Comparison of ENCODE assay signal across 8 cellular contexts in genomic region chr11:114399490-114399889, GRCh38. TPM values are rescaled to one million over a fixed set of nuclear protein-coding genes. Genes with fewer than 3 reads are reported as not detected.
A peak's percentile ranks its signal among the peaks of the same experiment; 100 is the strongest.
DNase-seq lines count a peak whose midpoint lies in the region; ATAC-seq, FAIRE-seq and TF ChIP-seq lines count a peak whose summit lies in the region.

No MANE protein-coding gene starts in this region.

- POLR2A ChIA-PET in activated CD4-positive, alpha-beta T cell treated with anti-CD3 and anti-CD28 coated beads, Interleukin-2, amount 10 ng/mL, durations not matched to agents 7 days and 5 days (lab: Charles Lee): no interaction called here
- POLR2A ChIA-PET in HepG2 (lab: Yijun Ruan, JAX): interaction anchor here (0.8 to 2.0 kb wide), 4 partner anchors 13 to 524 kb away, joined by 3 to 17 read pairs (median 3); partner anchors contain the start of genes REXO2 and USP28

- H3K27me3 Mint-ChIP-seq in activated CD4-positive, alpha-beta T cell treated with anti-CD3 and anti-CD28 coated beads, Interleukin-2, amount 10 ng/mL, durations not matched to agents 7 days and 5 days: peaks cover 1% of the 10 kb centered on the region

- H3K4me2 ChIP-seq in HepG2 (ENCODE audit: low read depth, low read length): peak overlapping the region; percentile 97

- TF ChIP-seq CTCF in astrocyte of the spinal cord (IDR thresholded peaks at IDR 0.05; ENCODE audit: low read depth, low read length) (no peak), HepG2 (CRISPR knock-in tag; IDR thresholded peaks at IDR 0.05) (no peak), tibial nerve (IDR thresholded peaks at IDR 0.05) (no peak)

- no peak for TF ChIP-seq RAD21 in HepG2 (CRISPR knock-in tag; IDR thresholded peaks at IDR 0.05)

- peaks cover 54% of the 10 kb centered on the region for H3K79me2 ChIP-seq in HepG2 (ENCODE audit: insufficient read depth, low read length)

- no peak for FAIRE-seq in HepG2 (lab: Jason Lieb, UNC)

- H3K36me3 ChIP-seq in HepG2 (replicated peaks in 1 of 2; ENCODE audit: control insufficient read depth in 1 of 2, insufficient read depth in 2 of 2, low read length in 2 of 2) (no peaks in the 10 kb centered on the region; a peak in 1 of 5 replicates), tibial nerve (no peaks in the 10 kb centered on the region)

- no peak for TF ChIP-seq EP300 in HepG2 (IDR thresholded peaks at IDR 0.05; ENCODE audit: low read depth in 2 of 2, low read length in 2 of 2)
- no peak for TF ChIP-seq EP300 in HepG2 (CRISPR knock-in tag; IDR thresholded peaks at IDR 0.05; ENCODE audit: borderline replicate concordance)
- TF ChIP-seq EP300 in tibial nerve (IDR thresholded peaks at IDR 0.05): no peak

- H3K9me3 Mint-ChIP-seq in activated CD4-positive, alpha-beta T cell treated with anti-CD3 and anti-CD28 coated beads, Interleukin-2, amount 10 ng/mL, durations not matched to agents 7 days and 5 days: no peaks in the 10 kb centered on the region

- H3K4me3 Mint-ChIP-seq in activated CD4-positive, alpha-beta T cell treated with anti-CD3 and anti-CD28 coated beads, Interleukin-2, amount 10 ng/mL, durations not matched to agents 7 days and 5 days: peak overlapping the region; percentile 94

- WGBS in HepG2 (ENCODE audit: low lambda C conversion rate): 11% methylated on average over 7 of the region's 7 CpGs
- 20 to 22% methylated on average over 7 of the region's 7 CpGs for WGBS in tibial nerve, 2 donors

- H3K27ac Mint-ChIP-seq in activated CD4-positive, alpha-beta T cell treated with anti-CD3 and anti-CD28 coated beads, Interleukin-2, amount 10 ng/mL, durations not matched to agents 7 days and 5 days: peak overlapping the region; percentile 99

- no peak for TF ChIP-seq POLR2A in HepG2 (IDR thresholded peaks at IDR 0.05; ENCODE audit: insufficient read depth in 1 of 2, low read depth in 2 of 2, low read length in 2 of 2)
- TF ChIP-seq POLR2A in tibial nerve (IDR thresholded peaks at IDR 0.05): no peak

- H3K27ac ChIP-seq in HepG2 (ENCODE audit: extremely low read length, insufficient read depth, low read length) (peak overlapping the region; percentile 98), tibial nerve (peak overlapping the region; percentile 94 to 99 (median 98))

- no peaks in the 10 kb centered on the region for H4K20me1 ChIP-seq in HepG2 (ENCODE audit: insufficient read depth, low read length)

- intact Hi-C loops in HepG2 (cut with micrococcal nuclease; ENCODE audit: unreplicated experiment): no loop called here

- H3K4me1 ChIP-seq in HepG2 (ENCODE audit: insufficient read depth, low read length): peaks cover 40% of the 10 kb centered on the region
- peaks cover 0 to 58% (median 30%) of the 10 kb centered on the region in 4 donors for H3K4me1 ChIP-seq in tibial nerve

- peaks cover 43% of the 10 kb centered on the region for H3K4me1 Mint-ChIP-seq in activated CD4-positive, alpha-beta T cell treated with anti-CD3 and anti-CD28 coated beads, Interleukin-2, amount 10 ng/mL, durations not matched to agents 7 days and 5 days

- CTCF ChIA-PET in activated CD4-positive, alpha-beta T cell treated with anti-CD3 and anti-CD28 coated beads, Interleukin-2, amount 10 ng/mL, durations not matched to agents 7 days and 5 days (lab: Charles Lee): interaction anchor here (1.9 kb wide), 1 partner anchor 11 kb away, joined by 5 read pairs; no protein-coding TSS in a partner anchor
- CTCF ChIA-PET in HepG2 (lab: Yijun Ruan, JAX; ENCODE audit: low intra/inter-chr PET ratio, low total read pairs): no interaction called here

- no peak overlapping the region for H2AFZ ChIP-seq in HepG2 (ENCODE audit: low read length)

- DNase-seq in activated CD4-positive, alpha-beta T cell treated with anti-CD3 and anti-CD28 coated beads, Interleukin-2, amount 10 ng/mL, durations not matched to agents 7 days and 5 days: no peak
- DNase-seq in activated CD4-positive, alpha-beta T cell treated with anti-CD3 and anti-CD28 coated beads for 1 hour: no peak
- DNase-seq in astrocyte of the spinal cord (ENCODE audit: low read depth, low spot score): no peak
- DNase-seq in HepG2 (ENCODE audit: low spot score): peak; percentile 8
- no peak for DNase-seq in tibial nerve (ENCODE audit: low spot score in 2 of 2)
- DNase-seq in NK-92 treated with Interleukin-12 subunit alpha and Interleukin-12 subunit beta, amount 100 ng/mL, for 24 hours (lab: John Stamatoyannopoulos, UW): no peak
- DNase-seq in NCI-H510A treated with DMSO at 0.1 percent for 48 hours (lab: John Stamatoyannopoulos, UW): no peak
- DNase-seq in middle frontal gyrus (ENCODE audit: extremely low spot score, low spot score): no peak

- H3K9ac ChIP-seq in HepG2 (ENCODE audit: insufficient read depth, low read depth, low read length): peak overlapping the region; percentile 99

- H3K4me3 ChIP-seq in astrocyte of the spinal cord (ENCODE audit: low read depth, low read length): peak overlapping the region; percentile 96
- peak overlapping the region; percentile 72 to 99 (median 98) for H3K4me3 ChIP-seq in HepG2 (replicated peaks in 1 of 3; ENCODE audit: insufficient read depth in 1 of 3, low read depth in 2 of 3, low read length in 3 of 3)
- H3K4me3 ChIP-seq in tibial nerve: peak overlapping the region; percentile 54 to 81 (median 66)

- no peak for ATAC-seq in HepG2

- H3K9me3 ChIP-seq in HepG2 (ENCODE audit: low read length) (no peaks in the 10 kb centered on the region), tibial nerve (no peaks in the 10 kb centered on the region)

- peaks cover 31% of the 10 kb centered on the region for H3K36me3 Mint-ChIP-seq in activated CD4-positive, alpha-beta T cell treated with anti-CD3 and anti-CD28 coated beads, Interleukin-2, amount 10 ng/mL, durations not matched to agents 7 days and 5 days (ENCODE audit: low read depth)

- in situ Hi-C loops in astrocyte of the spinal cord (cut with HindIII; ENCODE audit: low sequenced_read_pairs): no loop called here
- in situ Hi-C loops in HepG2 (cut with HindIII; ENCODE audit: extremely low pct_ligation_motif_present, low pct_unique_long_range_greater_than_20kb): no loop called here

- H3K27me3 ChIP-seq in HepG2 (ENCODE audit: control insufficient read depth in 1 of 2, insufficient read depth in 2 of 2, low read length in 2 of 2): peaks cover 0 to 3% of the 10 kb centered on the region in 2 experiments; a peak in 1 of 5 replicates
- no peaks in the 10 kb centered on the region for H3K27me3 ChIP-seq in tibial nerve

- BruUV-seq in HepG2 (replicated peaks; lab: Mats Ljungman, UMichigan): no TSS peak

RNA-seq across cellular contexts. Expression of gene C11orf71, which starts 0.8 kb away (rescaled TPM):
- 1 to 10 TPM; 6.7 to 7.4 TPM for total RNA-seq in activated CD4-positive, alpha-beta T cell treated with anti-CD3 and anti-CD28 coated beads, Interleukin-2, amount 10 ng/mL, durations not matched to agents 7 days and 5 days
- total RNA-seq in HepG2 (2016; rRNA removed; fragmentation: Illumina TruSeq; extraction: Trizol): 7.1 and 9.4 TPM in 2 replicates
- 7.4 and 8.2 TPM in 2 replicates for total RNA-seq in HepG2 (2016; cell fraction: cytosol; rRNA removed; fragmentation: Illumina TruSeq; extraction: Trizol; ENCODE audit: low read depth)
- 8.0 and 8.3 TPM in 2 replicates for total RNA-seq in HepG2 (2016; cell fraction: insoluble cytoplasmic fraction; rRNA removed; fragmentation: Illumina TruSeq; extraction: Trizol)
- total RNA-seq in HepG2 (2016; cell fraction: membrane; rRNA removed; fragmentation: Illumina TruSeq; extraction: Trizol): 11.7 and 12.3 TPM in 2 replicates
- 8.5 and 9.0 TPM in 2 replicates for total RNA-seq in HepG2 (2016; cell fraction: nucleus; rRNA removed; fragmentation: Illumina TruSeq; extraction: Trizol)
- polyA plus RNA-seq in HepG2 (2011; rRNA removed): 7.8 and 9.4 TPM in 2 replicates
- 7.8 and 8.4 TPM in 2 replicates for polyA plus RNA-seq in HepG2 (2011; cell fraction: cytosol; rRNA removed)
- 7.5 and 8.0 TPM in 2 replicates for polyA plus RNA-seq in HepG2 (2011; cell fraction: nucleus; rRNA removed)
- polyA plus RNA-seq in HepG2 (2012): 5.8 and 8.7 TPM in 2 replicates
- 10.7 and 11.4 TPM in 2 replicates for polyA plus RNA-seq in HepG2 (2016; cell fraction: cytosol; fragmentation: Illumina TruSeq; extraction: Trizol; ENCODE audit: low read depth)
- polyA plus RNA-seq in HepG2 (2016; cell fraction: insoluble cytoplasmic fraction; fragmentation: Illumina TruSeq; extraction: Trizol; ENCODE audit: low read depth): 9.7 and 10.3 TPM in 2 replicates
- 12.3 and 13.4 TPM in 2 replicates for polyA plus RNA-seq in HepG2 (2016; cell fraction: membrane; fragmentation: Illumina TruSeq; extraction: Trizol; ENCODE audit: low read depth)
- 9.5 and 9.6 TPM in 2 replicates for polyA plus RNA-seq in HepG2 (2016; cell fraction: nucleus; fragmentation: Illumina TruSeq; extraction: Trizol; ENCODE audit: insufficient read depth, low read depth)
- 7.3 and 8.6 TPM in 2 replicates for polyA minus RNA-seq in HepG2 (2011; rRNA and poly(A)+ RNA removed; ENCODE audit: low replicate concordance)
- 2.4 and 3.7 TPM in 2 replicates for polyA minus RNA-seq in HepG2 (2011; cell fraction: cytosol; rRNA and poly(A)+ RNA removed)
- 14.7 and 15.8 TPM in 2 replicates for polyA minus RNA-seq in HepG2 (2011; cell fraction: nucleus; rRNA and poly(A)+ RNA removed)
- 10 to 100 TPM in 3 of 4 donors, 1 to 10 TPM in 1; 3.3 to 16.0 (median 13.5) TPM for total RNA-seq in tibial nerve

RNA-seq across cellular contexts. Expression of gene RBM7, which starts 1.0 kb away (rescaled TPM):
- 10 to 100 TPM; 34.2 to 49.7 TPM for total RNA-seq in activated CD4-positive, alpha-beta T cell treated with anti-CD3 and anti-CD28 coated beads, Interleukin-2, amount 10 ng/mL, durations not matched to agents 7 days and 5 days
- 30.5 and 52.6 TPM in 2 replicates for total RNA-seq in HepG2 (2016; rRNA removed; fragmentation: Illumina TruSeq; extraction: Trizol)
- 10.4 and 12.4 TPM in 2 replicates for total RNA-seq in HepG2 (2016; cell fraction: cytosol; rRNA removed; fragmentation: Illumina TruSeq; extraction: Trizol; ENCODE audit: low read depth)
- total RNA-seq in HepG2 (2016; cell fraction: insoluble cytoplasmic fraction; rRNA removed; fragmentation: Illumina TruSeq; extraction: Trizol): 30.6 and 50.0 TPM in 2 replicates
- 29.5 and 33.1 TPM in 2 replicates for total RNA-seq in HepG2 (2016; cell fraction: membrane; rRNA removed; fragmentation: Illumina TruSeq; extraction: Trizol)
- 22.1 and 24.3 TPM in 2 replicates for total RNA-seq in HepG2 (2016; cell fraction: nucleus; rRNA removed; fragmentation: Illumina TruSeq; extraction: Trizol)
- polyA plus RNA-seq in HepG2 (2011; rRNA removed): 32.2 and 32.3 TPM in 2 replicates
- polyA plus RNA-seq in HepG2 (2011; cell fraction: cytosol; rRNA removed): 19.1 and 25.0 TPM in 2 replicates
- 6.3 and 9.4 TPM in 2 replicates for polyA plus RNA-seq in HepG2 (2011; cell fraction: nucleus; rRNA removed)
- 34.5 and 46.3 TPM in 2 replicates for polyA plus RNA-seq in HepG2 (2012)
- polyA plus RNA-seq in HepG2 (2016; cell fraction: cytosol; fragmentation: Illumina TruSeq; extraction: Trizol; ENCODE audit: low read depth): 7.5 and 7.8 TPM in 2 replicates
- polyA plus RNA-seq in HepG2 (2016; cell fraction: insoluble cytoplasmic fraction; fragmentation: Illumina TruSeq; extraction: Trizol; ENCODE audit: low read depth): 50.2 and 59.9 TPM in 2 replicates
- polyA plus RNA-seq in HepG2 (2016; cell fraction: membrane; fragmentation: Illumina TruSeq; extraction: Trizol; ENCODE audit: low read depth): 16.8 and 21.0 TPM in 2 replicates
- 19.2 and 19.9 TPM in 2 replicates for polyA plus RNA-seq in HepG2 (2016; cell fraction: nucleus; fragmentation: Illumina TruSeq; extraction: Trizol; ENCODE audit: insufficient read depth, low read depth)
- 30.6 and 47.3 TPM in 2 replicates for polyA minus RNA-seq in HepG2 (2011; rRNA and poly(A)+ RNA removed; ENCODE audit: low replicate concordance)
- 44.6 and 63.7 TPM in 2 replicates for polyA minus RNA-seq in HepG2 (2011; cell fraction: cytosol; rRNA and poly(A)+ RNA removed)
- 42.2 and 63.9 TPM in 2 replicates for polyA minus RNA-seq in HepG2 (2011; cell fraction: nucleus; rRNA and poly(A)+ RNA removed)
- total RNA-seq in tibial nerve: 10 to 100 TPM; 14.7 to 15.5 (median 15.3) TPM

RNA-seq across cellular contexts. Expression of gene REXO2, which starts 39.8 kb away (rescaled TPM):
- total RNA-seq in activated CD4-positive, alpha-beta T cell treated with anti-CD3 and anti-CD28 coated beads, Interleukin-2, amount 10 ng/mL, durations not matched to agents 7 days and 5 days: 10 to 100 TPM; 73.4 to 77.7 TPM
- 104 and 111 TPM in 2 replicates for total RNA-seq in HepG2 (2016; rRNA removed; fragmentation: Illumina TruSeq; extraction: Trizol)
- 32.0 and 35.0 TPM in 2 replicates for total RNA-seq in HepG2 (2016; cell fraction: cytosol; rRNA removed; fragmentation: Illumina TruSeq; extraction: Trizol; ENCODE audit: low read depth)
- total RNA-seq in HepG2 (2016; cell fraction: insoluble cytoplasmic fraction; rRNA removed; fragmentation: Illumina TruSeq; extraction: Trizol): 102 and 115 TPM in 2 replicates
- 54.9 and 60.7 TPM in 2 replicates for total RNA-seq in HepG2 (2016; cell fraction: membrane; rRNA removed; fragmentation: Illumina TruSeq; extraction: Trizol)
- total RNA-seq in HepG2 (2016; cell fraction: nucleus; rRNA removed; fragmentation: Illumina TruSeq; extraction: Trizol): 62.8 and 72.9 TPM in 2 replicates
- 79.6 and 95.6 TPM in 2 replicates for polyA plus RNA-seq in HepG2 (2011; rRNA removed)
- polyA plus RNA-seq in HepG2 (2011; cell fraction: cytosol; rRNA removed): 69.5 and 84.2 TPM in 2 replicates
- polyA plus RNA-seq in HepG2 (2011; cell fraction: nucleus; rRNA removed): 66.3 and 74.0 TPM in 2 replicates
- 58.5 TPM in 2 replicates for polyA plus RNA-seq in HepG2 (2012)
- polyA plus RNA-seq in HepG2 (2016; cell fraction: cytosol; fragmentation: Illumina TruSeq; extraction: Trizol; ENCODE audit: low read depth): 25.3 and 31.4 TPM in 2 replicates
- 99.0 and 102 TPM in 2 replicates for polyA plus RNA-seq in HepG2 (2016; cell fraction: insoluble cytoplasmic fraction; fragmentation: Illumina TruSeq; extraction: Trizol; ENCODE audit: low read depth)
- polyA plus RNA-seq in HepG2 (2016; cell fraction: membrane; fragmentation: Illumina TruSeq; extraction: Trizol; ENCODE audit: low read depth): 35.5 and 45.8 TPM in 2 replicates
- polyA plus RNA-seq in HepG2 (2016; cell fraction: nucleus; fragmentation: Illumina TruSeq; extraction: Trizol; ENCODE audit: insufficient read depth, low read depth): 85.7 and 105 TPM in 2 replicates
- polyA minus RNA-seq in HepG2 (2011; rRNA and poly(A)+ RNA removed; ENCODE audit: low replicate concordance): 14.5 and 18.7 TPM in 2 replicates
- 20.2 and 23.3 TPM in 2 replicates for polyA minus RNA-seq in HepG2 (2011; cell fraction: cytosol; rRNA and poly(A)+ RNA removed)
- polyA minus RNA-seq in HepG2 (2011; cell fraction: nucleus; rRNA and poly(A)+ RNA removed): 63.9 and 66.8 TPM in 2 replicates
- total RNA-seq in tibial nerve: 100 to 1,000 TPM in 1 of 4 donors, 10 to 100 TPM in 3; 64.9 to 131 (median 96.8) TPM
